In genomic region chr5:179198865-179199645, GRCh38 we compare ENCODE assay signal across 18 cellular contexts.
"Had no signal": no experiment of that assay in that cellular context is flagged by ENCODE, and none has a peak within 500 bp of the region (broad histone marks: within the 10 kb centered on the region; RNA-seq: fewer than 3 reads in every experiment).

No MANE protein-coding gene starts in this region.

- ATAC-seq: activated T-helper 17 cell treated with anti-CD3 and anti-CD28 coated beads, Interleukin-2, amount 50 U/mL, for 72 hours; T-cell had no signal

- H3K36me3 Mint-ChIP-seq: activated naive CD8-positive, alpha-beta T cell treated with anti-CD3 and anti-CD28 coated beads for 36 hours; memory B cell; T-cell had no signal

- H3K27ac Mint-ChIP-seq: activated naive CD8-positive, alpha-beta T cell treated with anti-CD3 and anti-CD28 coated beads for 36 hours; activated T-cell treated with anti-CD3 and anti-CD28 coated beads, Interleukin-2, amount 50 U/mL, for 24 hours; activated T-helper 17 cell treated with anti-CD3 and anti-CD28 coated beads, Interleukin-2, amount 50 U/mL, for 72 hours; memory B cell; nephron; T-cell; T-helper 2 cell treated with Interferon-gamma antibody and Interleukin-4, amounts not matched to agents 5 μg/mL and 100 μg/mL, for 36 hours had no signal

- H3K4me3 Mint-ChIP-seq: activated naive CD8-positive, alpha-beta T cell treated with anti-CD3 and anti-CD28 coated beads for 36 hours; activated T-cell treated with anti-CD3 and anti-CD28 coated beads, Interleukin-2, amount 50 U/mL, for 24 hours; activated T-helper 17 cell treated with anti-CD3 and anti-CD28 coated beads, Interleukin-2, amount 50 U/mL, for 72 hours; memory B cell; nephron; T-cell; T-helper 2 cell treated with Interferon-gamma antibody and Interleukin-4, amounts not matched to agents 5 μg/mL and 100 μg/mL, for 36 hours had no signal

- H3K4me3 ChIP-seq: thyroid gland had no signal

- H3K9me3 Mint-ChIP-seq: activated naive CD8-positive, alpha-beta T cell treated with anti-CD3 and anti-CD28 coated beads for 36 hours; activated T-cell treated with anti-CD3 and anti-CD28 coated beads, Interleukin-2, amount 50 U/mL, for 24 hours; activated T-helper 17 cell treated with anti-CD3 and anti-CD28 coated beads, Interleukin-2, amount 50 U/mL, for 72 hours; memory B cell; nephron; T-cell; T-helper 2 cell treated with Interferon-gamma antibody and Interleukin-4, amounts not matched to agents 5 μg/mL and 100 μg/mL, for 36 hours had no signal

- H3K4me1 Mint-ChIP-seq: activated naive CD8-positive, alpha-beta T cell treated with anti-CD3 and anti-CD28 coated beads for 36 hours; activated T-helper 17 cell treated with anti-CD3 and anti-CD28 coated beads, Interleukin-2, amount 50 U/mL, for 72 hours; memory B cell; T-cell had no signal

- H3K27me3 ChIP-seq: thyroid gland had no signal

- H3K36me3 ChIP-seq: thyroid gland had no signal

- H3K27ac ChIP-seq: epithelial cell of prostate, thyroid gland had no signal

- H3K9me3 ChIP-seq: thyroid gland had no signal

- H3K4me1 ChIP-seq: thyroid gland had no signal

- H3K27me3 Mint-ChIP-seq: activated naive CD8-positive, alpha-beta T cell treated with anti-CD3 and anti-CD28 coated beads for 36 hours; activated T-cell treated with anti-CD3 and anti-CD28 coated beads, Interleukin-2, amount 50 U/mL, for 24 hours; activated T-helper 17 cell treated with anti-CD3 and anti-CD28 coated beads, Interleukin-2, amount 50 U/mL, for 72 hours; memory B cell; T-cell had no signal

- DNase-seq: activated CD4-positive, alpha-beta T cell treated with anti-CD3 and anti-CD28 coated beads, Interleukin-2, amount 50 U/mL, for 4 hours; activated CD8-positive, alpha-beta memory T cell treated with anti-CD3 and anti-CD28 coated beads for 24 hours; activated CD8-positive, alpha-beta memory T cell treated with anti-CD3 and anti-CD28 coated beads, Interleukin-2, amount 50 U/mL, for 4 hours; activated naive CD8-positive, alpha-beta T cell treated with anti-CD3 and anti-CD28 coated beads for 36 hours; activated T-cell treated with anti-CD3 and anti-CD28 coated beads, Interleukin-2, amount 50 U/mL, for 24 hours; cerebellar nuclear complex; cortex of kidney; occipital lobe; stimulated activated CD4-positive, alpha-beta T cell treated with anti-CD3 and anti-CD28 coated beads, Interleukin-4, amount 100 ng/mL, for 24 hours; stimulated activated naive CD4-positive, alpha-beta T cell treated with Interleukin-2 at 50 U/mL for 16 hours; substantia nigra; T-cell; thyroid gland had no signal
